Comparison of ENCODE assay signal across 1 cellular context in the genomic region with DNA sequence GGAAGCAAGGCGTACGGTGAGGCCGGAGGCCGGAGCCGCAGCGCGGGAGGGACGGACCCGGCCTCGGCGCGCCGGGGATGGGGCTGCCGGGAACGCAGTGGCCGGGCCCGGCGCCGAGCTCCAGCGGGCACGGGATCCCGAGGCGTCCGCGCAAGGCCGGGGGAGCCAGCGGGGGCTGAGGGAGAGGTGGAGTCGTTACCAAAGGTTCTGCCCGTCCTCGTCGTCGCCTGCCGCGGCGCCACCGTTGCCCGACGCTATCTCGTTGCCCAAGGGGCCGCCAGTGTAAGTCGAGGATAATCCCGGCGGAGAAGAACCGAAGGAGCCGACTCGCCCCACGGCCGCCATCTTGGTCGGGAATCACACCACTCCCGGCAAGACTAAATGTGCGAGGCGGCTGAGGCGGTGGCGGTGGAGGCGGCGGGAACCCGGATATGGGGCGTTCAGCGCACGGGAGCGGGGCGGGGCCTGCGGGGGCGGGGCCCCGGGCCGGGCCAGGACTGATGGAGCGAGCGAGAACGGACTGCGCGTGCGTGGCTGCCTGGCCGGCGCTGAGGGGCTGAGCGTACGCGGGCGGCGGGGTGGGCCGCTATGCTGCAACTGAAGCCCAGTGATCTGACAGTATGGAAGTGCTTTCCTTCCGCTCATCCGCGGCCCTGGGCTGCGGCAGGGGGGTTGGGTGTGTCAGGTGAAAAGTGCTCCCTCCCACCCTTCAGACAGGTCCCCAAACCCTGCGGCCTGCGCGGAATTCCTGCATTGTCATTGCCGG.
TF ChIP-seq lines count a peak whose summit lies in the region.

A gene (minus strand): TSS at position 433 of the 766 bp plus-strand sequence. CDS start 88 bp downstream, at position 345.

TF ChIP-seq in HepG2, 621 proteins besides CTCF, POLR2A, EP300 and RAD21 (continued from another document and continues in another):
- TF ChIP-seq, protein P1, sequence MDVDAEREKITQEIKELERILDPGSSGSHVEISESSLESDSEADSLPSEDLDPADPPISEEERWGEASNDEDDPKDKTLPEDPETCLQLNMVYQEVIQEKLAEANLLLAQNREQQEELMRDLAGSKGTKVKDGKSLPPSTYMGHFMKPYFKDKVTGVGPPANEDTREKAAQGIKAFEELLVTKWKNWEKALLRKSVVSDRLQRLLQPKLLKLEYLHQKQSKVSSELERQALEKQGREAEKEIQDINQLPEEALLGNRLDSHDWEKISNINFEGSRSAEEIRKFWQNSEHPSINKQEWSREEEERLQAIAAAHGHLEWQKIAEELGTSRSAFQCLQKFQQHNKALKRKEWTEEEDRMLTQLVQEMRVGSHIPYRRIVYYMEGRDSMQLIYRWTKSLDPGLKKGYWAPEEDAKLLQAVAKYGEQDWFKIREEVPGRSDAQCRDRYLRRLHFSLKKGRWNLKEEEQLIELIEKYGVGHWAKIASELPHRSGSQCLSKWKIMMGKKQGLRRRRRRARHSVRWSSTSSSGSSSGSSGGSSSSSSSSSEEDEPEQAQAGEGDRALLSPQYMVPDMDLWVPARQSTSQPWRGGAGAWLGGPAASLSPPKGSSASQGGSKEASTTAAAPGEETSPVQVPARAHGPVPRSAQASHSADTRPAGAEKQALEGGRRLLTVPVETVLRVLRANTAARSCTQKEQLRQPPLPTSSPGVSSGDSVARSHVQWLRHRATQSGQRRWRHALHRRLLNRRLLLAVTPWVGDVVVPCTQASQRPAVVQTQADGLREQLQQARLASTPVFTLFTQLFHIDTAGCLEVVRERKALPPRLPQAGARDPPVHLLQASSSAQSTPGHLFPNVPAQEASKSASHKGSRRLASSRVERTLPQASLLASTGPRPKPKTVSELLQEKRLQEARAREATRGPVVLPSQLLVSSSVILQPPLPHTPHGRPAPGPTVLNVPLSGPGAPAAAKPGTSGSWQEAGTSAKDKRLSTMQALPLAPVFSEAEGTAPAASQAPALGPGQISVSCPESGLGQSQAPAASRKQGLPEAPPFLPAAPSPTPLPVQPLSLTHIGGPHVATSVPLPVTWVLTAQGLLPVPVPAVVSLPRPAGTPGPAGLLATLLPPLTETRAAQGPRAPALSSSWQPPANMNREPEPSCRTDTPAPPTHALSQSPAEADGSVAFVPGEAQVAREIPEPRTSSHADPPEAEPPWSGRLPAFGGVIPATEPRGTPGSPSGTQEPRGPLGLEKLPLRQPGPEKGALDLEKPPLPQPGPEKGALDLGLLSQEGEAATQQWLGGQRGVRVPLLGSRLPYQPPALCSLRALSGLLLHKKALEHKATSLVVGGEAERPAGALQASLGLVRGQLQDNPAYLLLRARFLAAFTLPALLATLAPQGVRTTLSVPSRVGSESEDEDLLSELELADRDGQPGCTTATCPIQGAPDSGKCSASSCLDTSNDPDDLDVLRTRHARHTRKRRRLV (CRISPR knock-in tag; IDR thresholded peaks at IDR 0.05): no peak
- TF ChIP-seq ZNF510 (CRISPR knock-in tag; IDR thresholded peaks at IDR 0.05; ENCODE audit: low read depth): no peak
- TF ChIP-seq, protein P2, sequence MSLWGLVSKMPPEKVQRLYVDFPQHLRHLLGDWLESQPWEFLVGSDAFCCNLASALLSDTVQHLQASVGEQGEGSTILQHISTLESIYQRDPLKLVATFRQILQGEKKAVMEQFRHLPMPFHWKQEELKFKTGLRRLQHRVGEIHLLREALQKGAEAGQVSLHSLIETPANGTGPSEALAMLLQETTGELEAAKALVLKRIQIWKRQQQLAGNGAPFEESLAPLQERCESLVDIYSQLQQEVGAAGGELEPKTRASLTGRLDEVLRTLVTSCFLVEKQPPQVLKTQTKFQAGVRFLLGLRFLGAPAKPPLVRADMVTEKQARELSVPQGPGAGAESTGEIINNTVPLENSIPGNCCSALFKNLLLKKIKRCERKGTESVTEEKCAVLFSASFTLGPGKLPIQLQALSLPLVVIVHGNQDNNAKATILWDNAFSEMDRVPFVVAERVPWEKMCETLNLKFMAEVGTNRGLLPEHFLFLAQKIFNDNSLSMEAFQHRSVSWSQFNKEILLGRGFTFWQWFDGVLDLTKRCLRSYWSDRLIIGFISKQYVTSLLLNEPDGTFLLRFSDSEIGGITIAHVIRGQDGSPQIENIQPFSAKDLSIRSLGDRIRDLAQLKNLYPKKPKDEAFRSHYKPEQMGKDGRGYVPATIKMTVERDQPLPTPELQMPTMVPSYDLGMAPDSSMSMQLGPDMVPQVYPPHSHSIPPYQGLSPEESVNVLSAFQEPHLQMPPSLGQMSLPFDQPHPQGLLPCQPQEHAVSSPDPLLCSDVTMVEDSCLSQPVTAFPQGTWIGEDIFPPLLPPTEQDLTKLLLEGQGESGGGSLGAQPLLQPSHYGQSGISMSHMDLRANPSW (CRISPR knock-in tag; IDR thresholded peaks at IDR 0.05; ENCODE audit: borderline replicate concordance): no peak
- no peak for TF ChIP-seq ZNF629 (CRISPR knock-in tag; conservative IDR thresholded peaks at IDR 0.05)
- TF ChIP-seq U2AF2 (IDR thresholded peaks at IDR 0.05; ENCODE audit: low read depth, low read length): no peak
- TF ChIP-seq, protein P3, sequence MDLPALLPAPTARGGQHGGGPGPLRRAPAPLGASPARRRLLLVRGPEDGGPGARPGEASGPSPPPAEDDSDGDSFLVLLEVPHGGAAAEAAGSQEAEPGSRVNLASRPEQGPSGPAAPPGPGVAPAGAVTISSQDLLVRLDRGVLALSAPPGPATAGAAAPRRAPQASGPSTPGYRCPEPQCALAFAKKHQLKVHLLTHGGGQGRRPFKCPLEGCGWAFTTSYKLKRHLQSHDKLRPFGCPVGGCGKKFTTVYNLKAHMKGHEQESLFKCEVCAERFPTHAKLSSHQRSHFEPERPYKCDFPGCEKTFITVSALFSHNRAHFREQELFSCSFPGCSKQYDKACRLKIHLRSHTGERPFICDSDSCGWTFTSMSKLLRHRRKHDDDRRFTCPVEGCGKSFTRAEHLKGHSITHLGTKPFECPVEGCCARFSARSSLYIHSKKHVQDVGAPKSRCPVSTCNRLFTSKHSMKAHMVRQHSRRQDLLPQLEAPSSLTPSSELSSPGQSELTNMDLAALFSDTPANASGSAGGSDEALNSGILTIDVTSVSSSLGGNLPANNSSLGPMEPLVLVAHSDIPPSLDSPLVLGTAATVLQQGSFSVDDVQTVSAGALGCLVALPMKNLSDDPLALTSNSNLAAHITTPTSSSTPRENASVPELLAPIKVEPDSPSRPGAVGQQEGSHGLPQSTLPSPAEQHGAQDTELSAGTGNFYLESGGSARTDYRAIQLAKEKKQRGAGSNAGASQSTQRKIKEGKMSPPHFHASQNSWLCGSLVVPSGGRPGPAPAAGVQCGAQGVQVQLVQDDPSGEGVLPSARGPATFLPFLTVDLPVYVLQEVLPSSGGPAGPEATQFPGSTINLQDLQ (CRISPR knock-in tag; IDR thresholded peaks at IDR 0.05): peak; percentile 52; the same call in 1 of the 2 replicates
- TF ChIP-seq PRMT3 (CRISPR knock-in tag; IDR thresholded peaks at IDR 0.05; ENCODE audit: borderline replicate concordance, low read depth): no peak
- no peak for TF ChIP-seq FOXJ3 (CRISPR knock-in tag; IDR thresholded peaks at IDR 0.05; ENCODE audit: borderline replicate concordance)
- peak; percentile 10; the same call in 1 of the 2 replicates for TF ChIP-seq GFI1 (CRISPR knock-in tag; IDR thresholded peaks at IDR 0.05; ENCODE audit: borderline replicate concordance)
- TF ChIP-seq CBFB (CRISPR knock-in tag; IDR thresholded peaks at IDR 0.05): 0 out of 2 replicates have a peak, but pooled peaks have one; percentile 37
- TF ChIP-seq NFKB2 (CRISPR knock-in tag; IDR thresholded peaks at IDR 0.05; ENCODE audit: borderline replicate concordance): no peak
- no peak for TF ChIP-seq ZNF260 (CRISPR knock-in tag; IDR thresholded peaks at IDR 0.05; ENCODE audit: borderline replicate concordance, low read depth)
- no peak for TF ChIP-seq ATAD3A (CRISPR knock-in tag; IDR thresholded peaks at IDR 0.05)
- TF ChIP-seq, protein P4, sequence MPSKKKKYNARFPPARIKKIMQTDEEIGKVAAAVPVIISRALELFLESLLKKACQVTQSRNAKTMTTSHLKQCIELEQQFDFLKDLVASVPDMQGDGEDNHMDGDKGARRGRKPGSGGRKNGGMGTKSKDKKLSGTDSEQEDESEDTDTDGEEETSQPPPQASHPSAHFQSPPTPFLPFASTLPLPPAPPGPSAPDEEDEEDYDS (CRISPR knock-in tag; IDR thresholded peaks at IDR 0.05): no peak
- no peak; the same call in 1 of the 2 replicates for TF ChIP-seq ZNF761 (CRISPR knock-in tag; conservative IDR thresholded peaks at IDR 0.05)
- TF ChIP-seq, protein P5, sequence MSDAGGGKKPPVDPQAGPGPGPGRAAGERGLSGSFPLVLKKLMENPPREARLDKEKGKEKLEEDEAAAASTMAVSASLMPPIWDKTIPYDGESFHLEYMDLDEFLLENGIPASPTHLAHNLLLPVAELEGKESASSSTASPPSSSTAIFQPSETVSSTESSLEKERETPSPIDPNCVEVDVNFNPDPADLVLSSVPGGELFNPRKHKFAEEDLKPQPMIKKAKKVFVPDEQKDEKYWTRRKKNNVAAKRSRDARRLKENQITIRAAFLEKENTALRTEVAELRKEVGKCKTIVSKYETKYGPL (CRISPR knock-in tag; IDR thresholded peaks at IDR 0.05): 0 out of 2 replicates have a peak, but pooled peaks have one; percentile 23
- TF ChIP-seq, protein P6, sequence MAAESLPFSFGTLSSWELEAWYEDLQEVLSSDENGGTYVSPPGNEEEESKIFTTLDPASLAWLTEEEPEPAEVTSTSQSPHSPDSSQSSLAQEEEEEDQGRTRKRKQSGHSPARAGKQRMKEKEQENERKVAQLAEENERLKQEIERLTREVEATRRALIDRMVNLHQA (CRISPR knock-in tag; IDR thresholded peaks at IDR 0.05): no peak
- peak; percentile 68 for TF ChIP-seq GABPB1 (CRISPR knock-in tag; IDR thresholded peaks at IDR 0.05)
- TF ChIP-seq YEATS2 (CRISPR knock-in tag; IDR thresholded peaks at IDR 0.05; ENCODE audit: borderline replicate concordance): peak; percentile 67
- no peak for TF ChIP-seq SIN3B (IDR thresholded peaks at IDR 0.05; ENCODE audit: low read length)
- TF ChIP-seq ZNF225 (CRISPR knock-in tag; IDR thresholded peaks at IDR 0.05): no peak
- TF ChIP-seq HES4 (CRISPR knock-in tag; IDR thresholded peaks at IDR 0.05; ENCODE audit: borderline replicate concordance): peak; percentile 45; the same call in 1 of the 2 replicates
- TF ChIP-seq CEBPB (IDR thresholded peaks at IDR 0.05; ENCODE audit: borderline replicate concordance, low read depth, low read length): no peak
- TF ChIP-seq HOXA7 (CRISPR knock-in tag; IDR thresholded peaks at IDR 0.05): no peak
- TF ChIP-seq, protein P7, sequence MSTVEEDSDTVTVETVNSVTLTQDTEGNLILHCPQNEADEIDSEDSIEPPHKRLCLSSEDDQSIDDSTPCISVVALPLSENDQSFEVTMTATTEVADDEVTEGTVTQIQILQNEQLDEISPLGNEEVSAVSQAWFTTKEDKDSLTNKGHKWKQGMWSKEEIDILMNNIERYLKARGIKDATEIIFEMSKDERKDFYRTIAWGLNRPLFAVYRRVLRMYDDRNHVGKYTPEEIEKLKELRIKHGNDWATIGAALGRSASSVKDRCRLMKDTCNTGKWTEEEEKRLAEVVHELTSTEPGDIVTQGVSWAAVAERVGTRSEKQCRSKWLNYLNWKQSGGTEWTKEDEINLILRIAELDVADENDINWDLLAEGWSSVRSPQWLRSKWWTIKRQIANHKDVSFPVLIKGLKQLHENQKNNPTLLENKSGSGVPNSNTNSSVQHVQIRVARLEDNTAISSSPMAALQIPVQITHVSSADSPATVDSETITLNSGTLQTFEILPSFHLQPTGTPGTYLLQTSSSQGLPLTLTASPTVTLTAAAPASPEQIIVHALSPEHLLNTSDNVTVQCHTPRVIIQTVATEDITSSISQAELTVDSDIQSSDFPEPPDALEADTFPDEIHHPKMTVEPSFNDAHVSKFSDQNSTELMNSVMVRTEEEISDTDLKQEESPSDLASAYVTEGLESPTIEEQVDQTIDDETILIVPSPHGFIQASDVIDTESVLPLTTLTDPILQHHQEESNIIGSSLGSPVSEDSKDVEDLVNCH (CRISPR knock-in tag; IDR thresholded peaks at IDR 0.05): no peak
- no peak for TF ChIP-seq NR1H2 (CRISPR knock-in tag; IDR thresholded peaks at IDR 0.05; ENCODE audit: borderline replicate concordance, low read depth)
- TF ChIP-seq, protein P8, sequence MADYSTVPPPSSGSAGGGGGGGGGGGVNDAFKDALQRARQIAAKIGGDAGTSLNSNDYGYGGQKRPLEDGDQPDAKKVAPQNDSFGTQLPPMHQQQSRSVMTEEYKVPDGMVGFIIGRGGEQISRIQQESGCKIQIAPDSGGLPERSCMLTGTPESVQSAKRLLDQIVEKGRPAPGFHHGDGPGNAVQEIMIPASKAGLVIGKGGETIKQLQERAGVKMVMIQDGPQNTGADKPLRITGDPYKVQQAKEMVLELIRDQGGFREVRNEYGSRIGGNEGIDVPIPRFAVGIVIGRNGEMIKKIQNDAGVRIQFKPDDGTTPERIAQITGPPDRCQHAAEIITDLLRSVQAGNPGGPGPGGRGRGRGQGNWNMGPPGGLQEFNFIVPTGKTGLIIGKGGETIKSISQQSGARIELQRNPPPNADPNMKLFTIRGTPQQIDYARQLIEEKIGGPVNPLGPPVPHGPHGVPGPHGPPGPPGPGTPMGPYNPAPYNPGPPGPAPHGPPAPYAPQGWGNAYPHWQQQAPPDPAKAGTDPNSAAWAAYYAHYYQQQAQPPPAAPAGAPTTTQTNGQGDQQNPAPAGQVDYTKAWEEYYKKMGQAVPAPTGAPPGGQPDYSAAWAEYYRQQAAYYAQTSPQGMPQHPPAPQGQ (CRISPR knock-in tag; IDR thresholded peaks at IDR 0.05; ENCODE audit: borderline replicate concordance): no peak
- no peak; the same call in 1 of the 2 replicates for TF ChIP-seq REL (CRISPR knock-in tag; conservative IDR thresholded peaks at IDR 0.05)
- no peak; the same call in 1 of the 2 replicates for TF ChIP-seq ZNF124 (CRISPR knock-in tag; IDR thresholded peaks at IDR 0.05)
- TF ChIP-seq, protein P9, sequence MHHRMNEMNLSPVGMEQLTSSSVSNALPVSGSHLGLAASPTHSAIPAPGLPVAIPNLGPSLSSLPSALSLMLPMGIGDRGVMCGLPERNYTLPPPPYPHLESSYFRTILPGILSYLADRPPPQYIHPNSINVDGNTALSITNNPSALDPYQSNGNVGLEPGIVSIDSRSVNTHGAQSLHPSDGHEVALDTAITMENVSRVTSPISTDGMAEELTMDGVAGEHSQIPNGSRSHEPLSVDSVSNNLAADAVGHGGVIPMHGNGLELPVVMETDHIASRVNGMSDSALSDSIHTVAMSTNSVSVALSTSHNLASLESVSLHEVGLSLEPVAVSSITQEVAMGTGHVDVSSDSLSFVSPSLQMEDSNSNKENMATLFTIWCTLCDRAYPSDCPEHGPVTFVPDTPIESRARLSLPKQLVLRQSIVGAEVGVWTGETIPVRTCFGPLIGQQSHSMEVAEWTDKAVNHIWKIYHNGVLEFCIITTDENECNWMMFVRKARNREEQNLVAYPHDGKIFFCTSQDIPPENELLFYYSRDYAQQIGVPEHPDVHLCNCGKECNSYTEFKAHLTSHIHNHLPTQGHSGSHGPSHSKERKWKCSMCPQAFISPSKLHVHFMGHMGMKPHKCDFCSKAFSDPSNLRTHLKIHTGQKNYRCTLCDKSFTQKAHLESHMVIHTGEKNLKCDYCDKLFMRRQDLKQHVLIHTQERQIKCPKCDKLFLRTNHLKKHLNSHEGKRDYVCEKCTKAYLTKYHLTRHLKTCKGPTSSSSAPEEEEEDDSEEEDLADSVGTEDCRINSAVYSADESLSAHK (CRISPR knock-in tag; IDR thresholded peaks at IDR 0.05; ENCODE audit: borderline replicate concordance): no peak
- TF ChIP-seq, protein P10, sequence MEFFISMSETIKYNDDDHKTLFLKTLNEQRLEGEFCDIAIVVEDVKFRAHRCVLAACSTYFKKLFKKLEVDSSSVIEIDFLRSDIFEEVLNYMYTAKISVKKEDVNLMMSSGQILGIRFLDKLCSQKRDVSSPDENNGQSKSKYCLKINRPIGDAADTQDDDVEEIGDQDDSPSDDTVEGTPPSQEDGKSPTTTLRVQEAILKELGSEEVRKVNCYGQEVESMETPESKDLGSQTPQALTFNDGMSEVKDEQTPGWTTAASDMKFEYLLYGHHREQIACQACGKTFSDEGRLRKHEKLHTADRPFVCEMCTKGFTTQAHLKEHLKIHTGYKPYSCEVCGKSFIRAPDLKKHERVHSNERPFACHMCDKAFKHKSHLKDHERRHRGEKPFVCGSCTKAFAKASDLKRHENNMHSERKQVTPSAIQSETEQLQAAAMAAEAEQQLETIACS (CRISPR knock-in tag; IDR thresholded peaks at IDR 0.05): 0 out of 2 replicates have a peak, but pooled peaks have one; percentile 17
- 0 out of 2 replicates have a peak, but pooled peaks have one; percentile 63 for TF ChIP-seq ZNF546 (CRISPR knock-in tag; conservative IDR thresholded peaks at IDR 0.05)
- TF ChIP-seq ZNF430 (CRISPR knock-in tag; IDR thresholded peaks at IDR 0.05): peak; percentile 85
